Comparison of ENCODE assay signal across 16 cellular contexts in the genomic region with DNA sequence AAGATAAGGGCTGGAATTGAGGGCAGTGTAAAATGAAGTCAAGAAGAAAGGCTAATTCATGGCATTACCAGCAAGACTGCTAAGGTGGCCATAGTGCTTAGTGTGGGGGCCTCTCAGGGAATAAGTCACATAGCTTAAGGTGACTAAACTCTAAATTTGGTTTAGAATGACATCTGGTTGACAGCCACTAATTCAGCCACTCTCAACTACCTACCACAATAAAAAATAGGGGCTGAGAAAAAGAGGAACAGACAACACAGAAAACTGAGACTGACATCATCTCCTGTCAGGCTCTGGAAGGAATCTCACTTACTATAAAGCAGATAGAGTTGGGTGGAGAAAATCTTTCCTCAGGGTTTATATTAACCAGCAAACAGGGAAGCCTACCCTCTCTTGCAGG.
DNase-seq lines count a peak whose midpoint lies in the region; ATAC-seq and TF ChIP-seq lines count a peak whose summit lies in the region.
"Had no signal": no experiment of that assay in that cellular context is flagged by ENCODE, and none has a peak within 500 bp of the region (broad histone marks: within the 10 kb centered on the region; RNA-seq: fewer than 3 reads in every experiment).

No MANE protein-coding gene starts in this region.

- peaks cover 9% of the 10 kb centered on the region for H3K27me3 Mint-ChIP-seq in T-helper 17 cell
- H3K27me3 Mint-ChIP-seq: activated B cell treated with CpG ODN at 0.5 μM for 24 hours had no signal

- H3K4me3 Mint-ChIP-seq in T-helper 17 cell, result no peak overlapping the region
- H3K4me3 Mint-ChIP-seq: activated B cell treated with CpG ODN at 0.5 μM for 24 hours; activated T-cell treated with anti-CD3 and anti-CD28 coated beads, Interleukin-2, amount 50 U/mL, for 4 hours had no signal

- no peaks in the 10 kb centered on the region for H3K4me1 Mint-ChIP-seq in T-helper 17 cell

- TF ChIP-seq POLR2A in GM18505 (IDR thresholded peaks at IDR 0.05; ENCODE audit: borderline replicate concordance, extremely low read depth, insufficient read depth, insufficient read length), result no peak

- H3K27ac Mint-ChIP-seq in T-helper 17 cell, result no peak overlapping the region
- H3K27ac Mint-ChIP-seq: activated B cell treated with CpG ODN at 0.5 μM for 24 hours had no signal

- DNase-seq in A172 (ENCODE audit: low spot score) (no peak), T-helper 17 cell (no peak), NCI-H1436 (lab: John Stamatoyannopoulos, UW) (no peak)
- DNase-seq in activated CD4-positive, alpha-beta T cell treated with anti-CD3 and anti-CD28 coated beads for 4 hours, result no peak
- DNase-seq: activated B cell treated with CpG ODN at 0.5 μM for 24 hours; activated T-cell treated with anti-CD3 and anti-CD28 coated beads, Interleukin-2, amount 50 U/mL, for 4 hours; effector CD8-positive, alpha-beta T cell; foreskin keratinocyte; NCI-H1417; stimulated activated CD4-positive, alpha-beta T cell treated with anti-CD3 and anti-CD28 coated beads, Interleukin-2, amount 100 ng/mL, for 48 hours; stimulated activated naive CD4-positive, alpha-beta T cell had no signal

- peak; percentile 81 for ATAC-seq in GM18505 (IDR thresholded peaks at IDR 0.05; ENCODE audit: unreplicated experiment)
- ATAC-seq in GM19467 (IDR thresholded peaks at IDR 0.05; ENCODE audit: unreplicated experiment), result peak; percentile 50
- ATAC-seq in HG02885 (IDR thresholded peaks at IDR 0.05; ENCODE audit: poor library complexity, unreplicated experiment), result peak; percentile 75
- ATAC-seq in HG03565 (IDR thresholded peaks at IDR 0.05; ENCODE audit: unreplicated experiment), result peak; percentile 75
- no peak for ATAC-seq in T-helper 17 cell
- ATAC-seq: activated T-cell treated with anti-CD3 and anti-CD28 coated beads, Interleukin-2, amount 50 U/mL, for 4 hours; foreskin keratinocyte; HepG2 had no signal

- no peaks in the 10 kb centered on the region for H3K36me3 Mint-ChIP-seq in T-helper 17 cell (ENCODE audit: low read depth)

- no peaks in the 10 kb centered on the region for H3K9me3 ChIP-seq in T-helper 17 cell (ENCODE audit: control insufficient read depth, low read length, poor library complexity, severe bottlenecking)
